ENCODE assay signal across 15 cellular contexts in genomic region chr17:57288753-57289121, GRCh38. TPM values are rescaled to one million over a fixed set of nuclear protein-coding genes. Genes with fewer than 3 reads are reported as not detected.
DNase-seq lines count a peak whose midpoint lies in the region; ATAC-seq and TF ChIP-seq lines count a peak whose summit lies in the region.
"Had no signal": no experiment of that assay in that cellular context is flagged by ENCODE, and none has a peak within 500 bp of the region (broad histone marks: within the 10 kb centered on the region; RNA-seq: fewer than 3 reads in every experiment).

No MANE protein-coding gene starts in this region.

- TF ChIP-seq CTCF in SK-N-SH (IDR thresholded peaks at IDR 0.05) (no peak), endodermal cell (conservative IDR thresholded peaks at IDR 0.05) (no peak), testis (IDR thresholded peaks at IDR 0.05) (no peak), Caco-2 (IDR thresholded peaks at IDR 0.05; ENCODE audit: insufficient read depth in 1 of 2, low read depth in 1 of 2, low read length in 1 of 2, severe bottlenecking in 1 of 2, unreplicated experiment in 1 of 2) (no peak)

- H3K4me2 ChIP-seq in SK-N-SH: no peak overlapping the region

- no peaks in the 10 kb centered on the region for H3K27me3 ChIP-seq in SK-N-SH (ENCODE audit: insufficient read depth)
- no peaks in the 10 kb centered on the region for H3K27me3 ChIP-seq in endodermal cell (ENCODE audit: control insufficient read depth, insufficient read depth, low read length, poor library complexity, severe bottlenecking)
- no peaks in the 10 kb centered on the region for H3K27me3 ChIP-seq in naive thymus-derived CD4-positive, alpha-beta T cell (ENCODE audit: control insufficient read depth in 2 of 2, insufficient read depth in 2 of 2, low read length in 2 of 2)
- H3K27me3 ChIP-seq in testis: no peaks in the 10 kb centered on the region
- H3K27me3 ChIP-seq in Caco-2 (replicated peaks; ENCODE audit: control insufficient read depth, insufficient read depth, low read length): no peaks in the 10 kb centered on the region
- H3K27me3 ChIP-seq: upper lobe of left lung had no signal

- BruUV-seq in Caco-2 (replicated peaks; lab: Mats Ljungman, UMichigan): no TSS peak

- CTCF ChIA-PET in SK-N-SH (lab: Yijun Ruan, JAX): interaction anchor here (0.7 to 1.6 kb wide), 4 partner anchors 10 to 132 kb away, joined by 3 to 4 read pairs (median 3); no protein-coding TSS in a partner anchor
- CTCF ChIA-PET in naive thymus-derived CD4-positive, alpha-beta T cell (lab: Charles Lee): no interaction called here
- CTCF ChIA-PET in Caco-2 (lab: Charles Lee): no interaction called here

- 87% methylated on average over 3 of the region's 3 CpGs for WGBS in SK-N-SH (ENCODE audit: low lambda C conversion rate)
- 88% methylated on average over 3 of the region's 3 CpGs; no CpG with 5 or more reads in 1 of the 2 experiments for WGBS in endodermal cell (ENCODE audit: insufficient coverage in 1 of 2, insufficient read length in 1 of 2), 2 experiments
- WGBS in testis, 2 donors: 56 to 73% methylated on average over 3 of the region's 3 CpGs

- no peak overlapping the region for H2AFZ ChIP-seq in SK-N-SH (ENCODE audit: low read depth)

- no peaks in the 10 kb centered on the region for H4K20me1 ChIP-seq in SK-N-SH (ENCODE audit: insufficient read depth)

- no peak for TF ChIP-seq POLR2A in testis (IDR thresholded peaks at IDR 0.05)

- DNase-seq in SK-N-SH: no peak
- no peak for DNase-seq in endodermal cell
- no peak for DNase-seq in naive thymus-derived CD4-positive, alpha-beta T cell
- no peak for DNase-seq in testis
- no peak for DNase-seq in Caco-2
- no peak for DNase-seq in EL
- DNase-seq: activated gamma-delta T cell treated with Interleukin-2 at 50 U/mL for 16 hours; CD8-positive, alpha-beta memory T cell; effector CD8-positive, alpha-beta T cell; GDM1; NCI-H1092; upper lobe of left lung had no signal

- peaks cover under 1 to 63% of the 10 kb centered on the region in 2 experiments; a peak in 3 of 4 replicates for H3K4me1 ChIP-seq in SK-N-SH (ENCODE audit: control insufficient read depth in 1 of 2, insufficient read depth in 2 of 2, low read depth in 1 of 2, low read length in 1 of 2)
- H3K4me1 ChIP-seq in endodermal cell (ENCODE audit: control insufficient read depth, insufficient read depth, low read length): peaks cover 5% of the 10 kb centered on the region
- peaks cover 9 to 18% of the 10 kb centered on the region in 2 donors for H3K4me1 ChIP-seq in naive thymus-derived CD4-positive, alpha-beta T cell (ENCODE audit: control insufficient read depth in 2 of 2, insufficient read depth in 2 of 2, low read length in 2 of 2)
- H3K4me1 ChIP-seq in testis: peaks cover 64% of the 10 kb centered on the region
- H3K4me1 ChIP-seq in Caco-2: peaks cover 33% of the 10 kb centered on the region

- intact Hi-C loops in naive thymus-derived CD4-positive, alpha-beta T cell (cut with micrococcal nuclease): no loop called here
- intact Hi-C loops in testis (cut with DNase I; ENCODE audit: low total_unique reads) (no loop called here), Caco-2 (cut with micrococcal nuclease; ENCODE audit: unreplicated experiment) (no loop called here)

- H3K4me3 ChIP-seq in SK-N-SH (ENCODE audit: low read depth in 2 of 2, low read length in 1 of 2) (no peak overlapping the region), endodermal cell (ENCODE audit: low read length) (no peak overlapping the region), testis (no peak overlapping the region), Caco-2 (ENCODE audit: low read depth, low read length) (no peak overlapping the region)
- H3K4me3 ChIP-seq in naive thymus-derived CD4-positive, alpha-beta T cell (ENCODE audit: low read length): no peak overlapping the region
- H3K4me3 ChIP-seq: upper lobe of left lung had no signal

- H3F3A ChIP-seq in SK-N-SH (replicated peaks; ENCODE audit: insufficient read depth): no peaks in the 10 kb centered on the region

- no peak for TF ChIP-seq EP300 in SK-N-SH (IDR thresholded peaks at IDR 0.05; ENCODE audit: borderline replicate concordance in 1 of 2, low read depth in 1 of 2, low read length in 1 of 2)

- no peak overlapping the region for H3K4me3 Mint-ChIP-seq in endodermal cell
- H3K4me3 Mint-ChIP-seq in naive thymus-derived CD4-positive, alpha-beta T cell: no peak overlapping the region
- H3K4me3 Mint-ChIP-seq in stimulated activated memory B cell treated with anti-CD40 and anti-IgM and Interleukin-4, amounts not matched to agents 10 μg/mL and 1 μg/mL and 100 μg/mL, for 72 hours: no peak overlapping the region
- no peak overlapping the region for H3K4me3 Mint-ChIP-seq in Caco-2 (ENCODE audit: unreplicated experiment)
- H3K4me3 Mint-ChIP-seq: CD8-positive, alpha-beta memory T cell had no signal

- 0 out of 2 replicates have a peak, but pooled peaks have one; percentile 10 for TF ChIP-seq RAD21 in SK-N-SH (IDR thresholded peaks at IDR 0.05; ENCODE audit: low read length)

- POLR2A ChIA-PET in SK-N-SH (lab: Yijun Ruan, JAX) (interaction anchor here (1.5 to 1.7 kb wide), 2 partner anchors 10 to 18 kb away, joined by 3 to 4 read pairs; no protein-coding TSS in a partner anchor), Caco-2 (lab: Charles Lee) (no interaction called here)
- POLR2A ChIA-PET in naive thymus-derived CD4-positive, alpha-beta T cell (lab: Charles Lee): no interaction called here

- peaks cover 22% of the 10 kb centered on the region for H3K36me3 Mint-ChIP-seq in endodermal cell (ENCODE audit: low read depth)
- peaks cover 0 to 33% (median 12%) of the 10 kb centered on the region in 5 donors for H3K36me3 Mint-ChIP-seq in naive thymus-derived CD4-positive, alpha-beta T cell
- H3K36me3 Mint-ChIP-seq in stimulated activated memory B cell treated with anti-CD40 and anti-IgM and Interleukin-4, amounts not matched to agents 10 μg/mL and 1 μg/mL and 100 μg/mL, for 72 hours: peaks cover 37% of the 10 kb centered on the region
- peaks cover 62% of the 10 kb centered on the region for H3K36me3 Mint-ChIP-seq in Caco-2 (ENCODE audit: insufficient read depth, unreplicated experiment)

- ATAC-seq in SK-N-SH treated with all-trans-retinoic acid at 6 μM for 48 hours: no peak
- ATAC-seq in naive thymus-derived CD4-positive, alpha-beta T cell: peak; percentile 26
- no peak for ATAC-seq in stimulated activated memory B cell treated with anti-CD40 and anti-IgM and Interleukin-4, amounts not matched to agents 10 μg/mL and 1 μg/mL and 100 μg/mL, for 72 hours
- ATAC-seq: HepG2 had no signal

- no peaks in the 10 kb centered on the region for H3K9me3 ChIP-seq in SK-N-SH
- no peaks in the 10 kb centered on the region for H3K9me3 ChIP-seq in endodermal cell (ENCODE audit: control insufficient read depth, low read length)
- H3K9me3 ChIP-seq in naive thymus-derived CD4-positive, alpha-beta T cell (ENCODE audit: control insufficient read depth in 2 of 3, low read length in 3 of 3): no peaks in the 10 kb centered on the region
- H3K9me3 ChIP-seq in testis: no peaks in the 10 kb centered on the region
- no peaks in the 10 kb centered on the region for H3K9me3 ChIP-seq in Caco-2
- H3K9me3 ChIP-seq: upper lobe of left lung had no signal

- H3K36me3 ChIP-seq in SK-N-SH (replicated peaks in 1 of 2; ENCODE audit: control insufficient read depth in 1 of 2, insufficient read depth in 2 of 2, low read length in 1 of 2) (peaks cover 0 to 38% of the 10 kb centered on the region in 2 experiments), endodermal cell (ENCODE audit: control insufficient read depth, insufficient read depth, low read length) (peaks cover 12% of the 10 kb centered on the region), testis (ENCODE audit: low read depth, missing control alignments) (no peaks in the 10 kb centered on the region), Caco-2 (ENCODE audit: control insufficient read depth, insufficient read depth, low read length) (peaks cover under 1% of the 10 kb centered on the region)
- H3K36me3 ChIP-seq in naive thymus-derived CD4-positive, alpha-beta T cell (ENCODE audit: control insufficient read depth in 2 of 3, insufficient read depth in 3 of 3, low read length in 3 of 3): peaks cover 0 to 4% (median 0%) of the 10 kb centered on the region in 3 experiments
- H3K36me3 ChIP-seq: upper lobe of left lung had no signal

- H3K9ac ChIP-seq in SK-N-SH (no peak overlapping the region), endodermal cell (ENCODE audit: extremely low read depth, low read length, poor library complexity, severe bottlenecking) (no peak overlapping the region)

- peaks cover 7% of the 10 kb centered on the region; the same call in 1 of the 2 replicates for H3K79me2 ChIP-seq in SK-N-SH (ENCODE audit: insufficient read depth)

- H3K27ac Mint-ChIP-seq in endodermal cell: no peak overlapping the region
- peak overlapping the region in 1 of 9 donors; percentile 82 for H3K27ac Mint-ChIP-seq in naive thymus-derived CD4-positive, alpha-beta T cell
- H3K27ac Mint-ChIP-seq in stimulated activated memory B cell treated with anti-CD40 and anti-IgM and Interleukin-4, amounts not matched to agents 10 μg/mL and 1 μg/mL and 100 μg/mL, for 72 hours: no peak overlapping the region
- H3K27ac Mint-ChIP-seq in Caco-2 (ENCODE audit: unreplicated experiment): no peak overlapping the region

- no peaks in the 10 kb centered on the region for H3K9me3 Mint-ChIP-seq in endodermal cell
- no peaks in the 10 kb centered on the region for H3K9me3 Mint-ChIP-seq in naive thymus-derived CD4-positive, alpha-beta T cell
- no peaks in the 10 kb centered on the region for H3K9me3 Mint-ChIP-seq in stimulated activated memory B cell treated with anti-CD40 and anti-IgM and Interleukin-4, amounts not matched to agents 10 μg/mL and 1 μg/mL and 100 μg/mL, for 72 hours
- H3K9me3 Mint-ChIP-seq in Caco-2 (ENCODE audit: unreplicated experiment): no peaks in the 10 kb centered on the region
- H3K9me3 Mint-ChIP-seq: CD8-positive, alpha-beta memory T cell had no signal

- peaks cover 50% of the 10 kb centered on the region for H3K4me1 Mint-ChIP-seq in endodermal cell
- peaks cover 45 to 83% (median 68%) of the 10 kb centered on the region in 7 donors for H3K4me1 Mint-ChIP-seq in naive thymus-derived CD4-positive, alpha-beta T cell
- peaks cover 47% of the 10 kb centered on the region for H3K4me1 Mint-ChIP-seq in stimulated activated memory B cell treated with anti-CD40 and anti-IgM and Interleukin-4, amounts not matched to agents 10 μg/mL and 1 μg/mL and 100 μg/mL, for 72 hours
- H3K4me1 Mint-ChIP-seq in Caco-2 (ENCODE audit: low read depth, unreplicated experiment): peaks cover 45% of the 10 kb centered on the region

- H3K9me2 ChIP-seq in SK-N-SH: no peaks in the 10 kb centered on the region

- H3K27me3 Mint-ChIP-seq in endodermal cell (ENCODE audit: insufficient read depth) (no peaks in the 10 kb centered on the region), Caco-2 (ENCODE audit: insufficient read depth, unreplicated experiment) (no peaks in the 10 kb centered on the region)
- no peaks in the 10 kb centered on the region for H3K27me3 Mint-ChIP-seq in naive thymus-derived CD4-positive, alpha-beta T cell
- H3K27me3 Mint-ChIP-seq in stimulated activated memory B cell treated with anti-CD40 and anti-IgM and Interleukin-4, amounts not matched to agents 10 μg/mL and 1 μg/mL and 100 μg/mL, for 72 hours: no peaks in the 10 kb centered on the region
- H3K27me3 Mint-ChIP-seq: CD8-positive, alpha-beta memory T cell had no signal

- H3K27ac ChIP-seq in SK-N-SH (ENCODE audit: low read depth in 2 of 2, low read length in 1 of 2): no peak overlapping the region; a peak in 1 of 4 replicates
- H3K27ac ChIP-seq in endodermal cell (ENCODE audit: low read depth, low read length): peak overlapping the region; percentile 50
- no peak overlapping the region for H3K27ac ChIP-seq in naive thymus-derived CD4-positive, alpha-beta T cell (ENCODE audit: low read depth, low read length)
- H3K27ac ChIP-seq in testis: peak overlapping the region; percentile 72 to 86

RNA-seq across cellular contexts. Expression of gene MSI2, which starts 32.4 kb away (rescaled TPM):
- polyA plus RNA-seq in SK-N-SH (2012; rRNA removed): 24.1 and 25.5 TPM in 2 replicates
- 23.2 and 23.5 TPM in 2 replicates for polyA plus RNA-seq in SK-N-SH (2012; cell fraction: cytosol; rRNA removed)
- polyA plus RNA-seq in SK-N-SH (2012; cell fraction: nucleus; rRNA removed): 25.7 and 34.7 TPM in 2 replicates
- 100 to 1,000 TPM in 1 of 2 donors, 10 to 100 TPM in 1; 88.3 to 114 TPM for total RNA-seq in endodermal cell
- polyA plus RNA-seq in endodermal cell (2013, experiment 1 of 2): 70.0 TPM
- polyA plus RNA-seq in endodermal cell (2013, experiment 2 of 2): 63.0 TPM
- 100 to 1,000 TPM; 111 to 169 (median 150) TPM for total RNA-seq in naive thymus-derived CD4-positive, alpha-beta T cell
- polyA plus RNA-seq in naive thymus-derived CD4-positive, alpha-beta T cell: 1 to 10 TPM; 3.3 to 6.0 TPM
- 100 to 1,000 TPM in 1 of 2 donors, 10 to 100 TPM in 1; 76.6 to 106 TPM for total RNA-seq in testis
- polyA plus RNA-seq in testis (ENCODE audit: insufficient read depth, low read depth, low replicate concordance): 46.5 TPM
- 174 and 185 TPM in 2 replicates for total RNA-seq in Caco-2 (2022)

Comparison
In these comparisons a context has a peak if more than half of its experiments do, and no peak if none do; other contexts are left out.
1. H3K27ac ChIP-seq: peak in endodermal cell (single experiment) and testis (2 of 2); none in SK-N-SH (0 of 2) and naive thymus-derived CD4-positive, alpha-beta T cell (single experiment).